In the genomic region with DNA sequence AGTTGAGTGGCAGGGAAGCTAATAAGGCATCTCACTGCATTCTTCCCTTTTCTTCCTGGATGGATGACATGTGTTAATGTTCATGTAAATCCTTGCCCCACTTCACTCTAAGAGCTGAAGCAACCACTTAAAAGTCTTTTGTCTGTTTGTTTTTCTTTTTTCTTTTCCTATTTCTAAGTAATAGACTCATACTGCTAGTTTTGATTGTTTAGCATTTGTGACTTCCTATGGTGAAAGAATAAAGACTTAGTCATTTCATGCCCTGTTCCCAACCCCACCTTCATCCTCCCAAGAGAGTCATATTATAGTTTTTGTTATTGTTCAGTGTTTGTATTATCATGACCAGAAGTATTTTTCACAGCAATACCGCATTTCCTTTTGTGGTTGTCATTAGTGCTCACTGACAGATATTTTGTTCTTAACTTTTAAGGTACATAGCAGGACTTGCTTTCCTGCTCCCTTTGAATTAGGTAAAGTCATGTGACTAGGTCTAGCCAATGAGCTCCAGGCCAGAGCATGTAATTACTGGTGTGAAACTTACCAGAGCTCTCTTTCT, we compare ENCODE assay signal across 2 cellular contexts.
A peak's percentile ranks its signal among the peaks of the same experiment; 100 is the strongest.
TF ChIP-seq lines count a peak whose summit lies in the region.

No MANE protein-coding gene starts in this region.

TF ChIP-seq in liver, 16 proteins besides CTCF, POLR2A, EP300 and RAD21 (continued from another document):
- TF ChIP-seq, protein P1, sequence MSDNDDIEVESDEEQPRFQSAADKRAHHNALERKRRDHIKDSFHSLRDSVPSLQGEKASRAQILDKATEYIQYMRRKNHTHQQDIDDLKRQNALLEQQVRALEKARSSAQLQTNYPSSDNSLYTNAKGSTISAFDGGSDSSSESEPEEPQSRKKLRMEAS (IDR thresholded peaks at IDR 0.05): peak; percentile 27
- TF ChIP-seq, protein P2, sequence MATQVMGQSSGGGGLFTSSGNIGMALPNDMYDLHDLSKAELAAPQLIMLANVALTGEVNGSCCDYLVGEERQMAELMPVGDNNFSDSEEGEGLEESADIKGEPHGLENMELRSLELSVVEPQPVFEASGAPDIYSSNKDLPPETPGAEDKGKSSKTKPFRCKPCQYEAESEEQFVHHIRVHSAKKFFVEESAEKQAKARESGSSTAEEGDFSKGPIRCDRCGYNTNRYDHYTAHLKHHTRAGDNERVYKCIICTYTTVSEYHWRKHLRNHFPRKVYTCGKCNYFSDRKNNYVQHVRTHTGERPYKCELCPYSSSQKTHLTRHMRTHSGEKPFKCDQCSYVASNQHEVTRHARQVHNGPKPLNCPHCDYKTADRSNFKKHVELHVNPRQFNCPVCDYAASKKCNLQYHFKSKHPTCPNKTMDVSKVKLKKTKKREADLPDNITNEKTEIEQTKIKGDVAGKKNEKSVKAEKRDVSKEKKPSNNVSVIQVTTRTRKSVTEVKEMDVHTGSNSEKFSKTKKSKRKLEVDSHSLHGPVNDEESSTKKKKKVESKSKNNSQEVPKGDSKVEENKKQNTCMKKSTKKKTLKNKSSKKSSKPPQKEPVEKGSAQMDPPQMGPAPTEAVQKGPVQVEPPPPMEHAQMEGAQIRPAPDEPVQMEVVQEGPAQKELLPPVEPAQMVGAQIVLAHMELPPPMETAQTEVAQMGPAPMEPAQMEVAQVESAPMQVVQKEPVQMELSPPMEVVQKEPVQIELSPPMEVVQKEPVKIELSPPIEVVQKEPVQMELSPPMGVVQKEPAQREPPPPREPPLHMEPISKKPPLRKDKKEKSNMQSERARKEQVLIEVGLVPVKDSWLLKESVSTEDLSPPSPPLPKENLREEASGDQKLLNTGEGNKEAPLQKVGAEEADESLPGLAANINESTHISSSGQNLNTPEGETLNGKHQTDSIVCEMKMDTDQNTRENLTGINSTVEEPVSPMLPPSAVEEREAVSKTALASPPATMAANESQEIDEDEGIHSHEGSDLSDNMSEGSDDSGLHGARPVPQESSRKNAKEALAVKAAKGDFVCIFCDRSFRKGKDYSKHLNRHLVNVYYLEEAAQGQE (IDR thresholded peaks at IDR 0.05): no peak

TF ChIP-seq in HepG2, 621 proteins besides CTCF, POLR2A, EP300 and RAD21 (continued from another document):
- TF ChIP-seq, protein P3, sequence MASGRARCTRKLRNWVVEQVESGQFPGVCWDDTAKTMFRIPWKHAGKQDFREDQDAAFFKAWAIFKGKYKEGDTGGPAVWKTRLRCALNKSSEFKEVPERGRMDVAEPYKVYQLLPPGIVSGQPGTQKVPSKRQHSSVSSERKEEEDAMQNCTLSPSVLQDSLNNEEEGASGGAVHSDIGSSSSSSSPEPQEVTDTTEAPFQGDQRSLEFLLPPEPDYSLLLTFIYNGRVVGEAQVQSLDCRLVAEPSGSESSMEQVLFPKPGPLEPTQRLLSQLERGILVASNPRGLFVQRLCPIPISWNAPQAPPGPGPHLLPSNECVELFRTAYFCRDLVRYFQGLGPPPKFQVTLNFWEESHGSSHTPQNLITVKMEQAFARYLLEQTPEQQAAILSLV (CRISPR knock-in tag; IDR thresholded peaks at IDR 0.05; ENCODE audit: borderline replicate concordance): no peak
- no peak for TF ChIP-seq ZNF773 (CRISPR knock-in tag; IDR thresholded peaks at IDR 0.05; ENCODE audit: borderline replicate concordance)
- TF ChIP-seq IRX3 (CRISPR knock-in tag; IDR thresholded peaks at IDR 0.05; ENCODE audit: borderline replicate concordance, low read depth): no peak
- no peak for TF ChIP-seq ZNF20 (CRISPR knock-in tag; IDR thresholded peaks at IDR 0.05)
- TF ChIP-seq, protein P4, sequence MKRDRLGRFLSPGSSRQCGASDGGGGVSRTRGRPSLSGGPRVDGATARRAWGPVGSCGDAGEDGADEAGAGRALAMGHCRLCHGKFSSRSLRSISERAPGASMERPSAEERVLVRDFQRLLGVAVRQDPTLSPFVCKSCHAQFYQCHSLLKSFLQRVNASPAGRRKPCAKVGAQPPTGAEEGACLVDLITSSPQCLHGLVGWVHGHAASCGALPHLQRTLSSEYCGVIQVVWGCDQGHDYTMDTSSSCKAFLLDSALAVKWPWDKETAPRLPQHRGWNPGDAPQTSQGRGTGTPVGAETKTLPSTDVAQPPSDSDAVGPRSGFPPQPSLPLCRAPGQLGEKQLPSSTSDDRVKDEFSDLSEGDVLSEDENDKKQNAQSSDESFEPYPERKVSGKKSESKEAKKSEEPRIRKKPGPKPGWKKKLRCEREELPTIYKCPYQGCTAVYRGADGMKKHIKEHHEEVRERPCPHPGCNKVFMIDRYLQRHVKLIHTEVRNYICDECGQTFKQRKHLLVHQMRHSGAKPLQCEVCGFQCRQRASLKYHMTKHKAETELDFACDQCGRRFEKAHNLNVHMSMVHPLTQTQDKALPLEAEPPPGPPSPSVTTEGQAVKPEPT (CRISPR knock-in tag; IDR thresholded peaks at IDR 0.05; ENCODE audit: low read depth): no peak
- TF ChIP-seq SOX5 (CRISPR knock-in tag; IDR thresholded peaks at IDR 0.05; ENCODE audit: borderline replicate concordance): no peak
- TF ChIP-seq ARNTL (CRISPR knock-in tag; IDR thresholded peaks at IDR 0.05): no peak
